31 cellular contexts compared by ENCODE assay signal in genomic region chr12:106631797-106632196, GRCh38. TPM values are rescaled to one million over a fixed set of nuclear protein-coding genes. Genes with fewer than 3 reads are reported as not detected.
"Had no signal": no experiment of that assay in that cellular context is flagged by ENCODE, and none has a peak within 500 bp of the region (broad histone marks: within the 10 kb centered on the region; RNA-seq: fewer than 3 reads in every experiment).

No MANE protein-coding gene starts in this region.

- H3K4me1 ChIP-seq: esophagus muscularis mucosa, heart right ventricle, left ventricle myocardium inferior, lower lobe of right lung, prostate gland, spleen, transverse colon, upper lobe of right lung, uterus had no signal

- H3K27me3 ChIP-seq: esophagus muscularis mucosa, right atrium auricular region, upper lobe of right lung, uterus had no signal

- H3K36me3 ChIP-seq: esophagus muscularis mucosa, heart right ventricle, left ventricle myocardium inferior, lower lobe of right lung, prostate gland, right atrium auricular region, spleen, thoracic aorta, transverse colon, upper lobe of right lung, uterus had no signal

- DNase-seq: dermis blood vessel endothelial cell; effector memory CD4-positive, alpha-beta T cell; foreskin keratinocyte; glutamatergic neuron; heart right ventricle; hippocampal formation; left colon; left ventricle myocardium inferior; lower lobe of right lung; naive thymus-derived CD4-positive, alpha-beta T cell; nucleus accumbens; spleen; stimulated activated CD4-positive, alpha-beta T cell treated with anti-CD3 and anti-CD28 coated beads, Interleukin-4, amount 100 ng/mL, for 4 hours; stimulated activated naive B cell treated with anti-CD40 and anti-IgM and Interleukin-4, amounts not matched to agents 10 μg/mL and 1 μg/mL and 100 μg/mL, for 72 hours; transverse colon; upper lobe of right lung; uterus had no signal

- FAIRE-seq: endothelial cell of umbilical vein, islet of Langerhans had no signal

- H3K27ac ChIP-seq: coronary artery, esophagus muscularis mucosa, foreskin keratinocyte, heart right ventricle, left ventricle myocardium inferior, lower lobe of right lung, prostate gland, right atrium auricular region, spleen, thoracic aorta, transverse colon, upper lobe of right lung, uterus had no signal

- H3K9me3 ChIP-seq: esophagus muscularis mucosa, heart right ventricle, left ventricle myocardium inferior, lower lobe of right lung, prostate gland, right atrium auricular region, spleen, thoracic aorta, transverse colon, upper lobe of right lung, uterus had no signal

- H3K4me3 ChIP-seq: coronary artery, esophagus muscularis mucosa, heart right ventricle, left ventricle myocardium inferior, lower lobe of right lung, prostate gland, right atrium auricular region, spleen, thoracic aorta, transverse colon, upper lobe of right lung, uterus had no signal

- ATAC-seq: foreskin keratinocyte; heart right ventricle; left colon; lower lobe of right lung; naive thymus-derived CD4-positive, alpha-beta T cell; sciatic nerve; stimulated activated naive B cell treated with anti-CD40 and anti-IgM and Interleukin-4, amounts not matched to agents 10 μg/mL and 1 μg/mL and 100 μg/mL, for 72 hours; upper lobe of right lung had no signal

RNA-seq across cellular contexts. Expression of gene RFX4, which starts 49.0 kb away (rescaled TPM):
- total RNA-seq: chondrocyte; dermis blood vessel endothelial cell; endothelial cell of umbilical vein; epithelial cell of proximal tubule; esophagus muscularis mucosa; fibroblast of lung; foreskin keratinocyte; kidney epithelial cell; left ventricle myocardium inferior; lower lobe of right lung; naive thymus-derived CD4-positive, alpha-beta T cell; osteocyte; right atrium auricular region; sciatic nerve; skeletal muscle tissue; spleen; thoracic aorta; transverse colon; upper lobe of right lung; uterus had no signal
- polyA plus RNA-seq: endothelial cell of umbilical vein; fibroblast of lung; foreskin keratinocyte; naive thymus-derived CD4-positive, alpha-beta T cell; spleen had no signal
